Comparison of ENCODE assay signal across 1 cellular context in genomic region chr1:184472117-184472516, GRCh38.
TF ChIP-seq lines count a peak whose summit lies in the region.

No MANE protein-coding gene starts in this region.

TF ChIP-seq in HepG2, 621 proteins besides CTCF, POLR2A, EP300 and RAD21 (continued from another document):
- TF ChIP-seq NFAT5 (CRISPR knock-in tag; IDR thresholded peaks at IDR 0.05) (no peak), JARID2 (CRISPR knock-in tag; IDR thresholded peaks at IDR 0.05; ENCODE audit: insufficient replicate concordance) (no peak), ZNF317 (CRISPR knock-in tag; IDR thresholded peaks at IDR 0.05) (no peak), SIX4 (CRISPR knock-in tag; IDR thresholded peaks at IDR 0.05) (no peak), MIER2 (CRISPR knock-in tag; IDR thresholded peaks at IDR 0.05) (no peak), ZNF572 (CRISPR knock-in tag; IDR thresholded peaks at IDR 0.05) (no peak), ZNF382 (CRISPR knock-in tag; IDR thresholded peaks at IDR 0.05; ENCODE audit: borderline replicate concordance) (no peak), U2AF1 (optimal IDR thresholded peaks at IDR 0.05; ENCODE audit: low read depth, low read length) (no peak), RBFOX2 (IDR thresholded peaks at IDR 0.05; ENCODE audit: low read depth, low read length) (no peak), ZNF792 (CRISPR knock-in tag; IDR thresholded peaks at IDR 0.05) (no peak), KDM4B (CRISPR knock-in tag; IDR thresholded peaks at IDR 0.05) (no peak), PITX1 (CRISPR knock-in tag; IDR thresholded peaks at IDR 0.05) (no peak), ZNF660 (CRISPR knock-in tag; IDR thresholded peaks at IDR 0.05; ENCODE audit: borderline replicate concordance, low read depth) (no peak), MTF2 (CRISPR knock-in tag; IDR thresholded peaks at IDR 0.05; ENCODE audit: borderline replicate concordance) (no peak), MAFF (IDR thresholded peaks at IDR 0.05; ENCODE audit: low read depth, low read length) (no peak), ZBTB3 (CRISPR knock-in tag; IDR thresholded peaks at IDR 0.05; ENCODE audit: borderline replicate concordance, low read depth) (no peak)
